ENCODE assay signal across 8 cellular contexts in the genomic region with DNA sequence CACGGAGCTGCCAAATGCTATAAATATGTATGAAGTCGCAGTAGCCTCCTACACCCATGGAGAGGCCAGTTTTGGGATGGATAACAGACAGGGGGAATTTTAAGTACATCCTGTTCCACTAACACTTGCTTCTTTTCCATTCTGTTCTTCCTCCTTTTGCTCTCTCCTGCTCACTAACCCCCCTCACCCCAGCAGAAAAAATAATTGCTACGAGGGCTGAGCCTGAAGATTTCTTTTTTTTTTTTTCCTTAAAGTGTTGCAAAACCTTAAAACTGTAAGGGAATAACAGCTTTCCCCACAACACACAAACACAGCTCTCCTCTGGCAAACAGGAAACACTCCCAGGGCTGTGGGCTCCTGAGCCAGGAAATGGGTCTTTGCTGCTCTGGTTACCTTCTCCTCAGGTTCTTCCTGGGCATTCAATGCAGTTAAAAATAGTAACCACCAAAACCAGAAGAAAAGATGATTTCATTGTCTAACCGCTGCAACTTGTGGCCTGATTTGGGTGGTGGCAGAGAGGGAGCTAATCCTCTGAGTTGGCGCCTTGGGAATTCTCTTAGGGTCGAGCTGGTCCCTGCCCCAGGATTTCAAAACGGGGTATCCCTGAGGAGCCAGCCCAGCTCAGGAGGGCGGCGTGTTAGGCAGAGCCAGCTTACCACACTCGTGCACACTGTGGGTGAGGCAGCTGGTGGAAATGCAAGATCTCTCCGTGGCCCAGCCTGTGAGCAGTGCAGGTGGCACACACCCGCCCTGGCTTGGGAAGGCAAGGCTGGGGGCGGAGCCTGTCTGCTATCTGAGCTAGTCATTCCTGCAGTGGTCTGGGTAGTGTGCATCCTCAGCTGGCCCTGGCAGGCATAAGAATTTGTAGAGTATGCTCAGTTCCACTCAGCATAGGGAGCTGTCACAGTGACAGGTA. TPM values are rescaled to one million over a fixed set of nuclear protein-coding genes. Genes with fewer than 3 reads are reported as not detected.
DNase-seq lines count a peak whose midpoint lies in the region; ATAC-seq and TF ChIP-seq lines count a peak whose summit lies in the region.

No MANE protein-coding gene starts in this region.

- intact Hi-C loops in activated T-helper 1 cell treated with anti-CD3 and anti-CD28 coated beads, Interleukin-12 subunit alpha, Interleukin-12 subunit beta, Interleukin-2, Interleukin-4 antibody, amounts not matched to agents 30 ng/mL and 10 ng/mL and 1 ng/mL, durations not matched to agents 14 hours and 24 hours and 36 hours (cut with micrococcal nuclease) = loop anchor here (1.0 kb wide), 1 partner anchor 17 kb away; the partner anchor contains the start of gene EMP1
- intact Hi-C loops in head of caudate nucleus (cut with DNase I) (no loop called here), sigmoid colon (cut with DNase I) (no loop called here)

- peak overlapping the region; percentile 16 to 53 (median 23) for H3K27ac Mint-ChIP-seq in CD4-positive, CD25-positive, alpha-beta regulatory T cell
- no peak overlapping the region for H3K27ac Mint-ChIP-seq in activated T-helper 1 cell treated with anti-CD3 and anti-CD28 coated beads, Interleukin-12 subunit alpha, Interleukin-12 subunit beta, Interleukin-2, Interleukin-4 antibody, amounts not matched to agents 30 ng/mL and 10 ng/mL and 1 ng/mL, durations not matched to agents 14 hours and 24 hours and 36 hours

- in situ Hi-C loops in G401 (cut with HindIII; ENCODE audit: low sequenced_read_pairs) = no loop called here

- H3K36me3 Mint-ChIP-seq in CD4-positive, CD25-positive, alpha-beta regulatory T cell = no peaks in the 10 kb centered on the region
- H3K36me3 Mint-ChIP-seq in activated T-helper 1 cell treated with anti-CD3 and anti-CD28 coated beads, Interleukin-12 subunit alpha, Interleukin-12 subunit beta, Interleukin-2, Interleukin-4 antibody, amounts not matched to agents 30 ng/mL and 10 ng/mL and 1 ng/mL, durations not matched to agents 14 hours and 24 hours and 36 hours (ENCODE audit: low read depth) = no peaks in the 10 kb centered on the region

- H3K4me3 Mint-ChIP-seq in CD4-positive, CD25-positive, alpha-beta regulatory T cell = peak overlapping the region in 3 of 4 donors; percentile 17 to 72 (median 71)
- H3K4me3 Mint-ChIP-seq in activated T-helper 1 cell treated with anti-CD3 and anti-CD28 coated beads, Interleukin-12 subunit alpha, Interleukin-12 subunit beta, Interleukin-2, Interleukin-4 antibody, amounts not matched to agents 30 ng/mL and 10 ng/mL and 1 ng/mL, durations not matched to agents 14 hours and 24 hours and 36 hours = peak overlapping the region; percentile 72

- H3K27me3 ChIP-seq in CD4-positive, CD25-positive, alpha-beta regulatory T cell (ENCODE audit: control insufficient read depth, insufficient read depth, low read length) = peaks cover 2% of the 10 kb centered on the region
- no peaks in the 10 kb centered on the region for H3K27me3 ChIP-seq in sigmoid colon

- no peak for TF ChIP-seq EP300 in sigmoid colon (IDR thresholded peaks at IDR 0.05)

- peaks cover 0 to 2% (median 0%) of the 10 kb centered on the region in 7 donors for H3K9me3 Mint-ChIP-seq in CD4-positive, CD25-positive, alpha-beta regulatory T cell
- no peaks in the 10 kb centered on the region for H3K9me3 Mint-ChIP-seq in activated T-helper 1 cell treated with anti-CD3 and anti-CD28 coated beads, Interleukin-12 subunit alpha, Interleukin-12 subunit beta, Interleukin-2, Interleukin-4 antibody, amounts not matched to agents 30 ng/mL and 10 ng/mL and 1 ng/mL, durations not matched to agents 14 hours and 24 hours and 36 hours

- no peak overlapping the region for H3K27ac ChIP-seq in CD4-positive, CD25-positive, alpha-beta regulatory T cell (ENCODE audit: insufficient read depth, low read length, poor library complexity, severe bottlenecking)
- peak overlapping the region; percentile 59 to 73 (median 67) for H3K27ac ChIP-seq in sigmoid colon

- H3K4me3 ChIP-seq in CD4-positive, CD25-positive, alpha-beta regulatory T cell (ENCODE audit: low read depth, low read length) = no peak overlapping the region
- H3K4me3 ChIP-seq in sigmoid colon = no peak overlapping the region

- H3K4me1 Mint-ChIP-seq in CD4-positive, CD25-positive, alpha-beta regulatory T cell = peaks cover 3 to 20% (median 9%) of the 10 kb centered on the region in 4 donors
- peaks cover 35% of the 10 kb centered on the region for H3K4me1 Mint-ChIP-seq in activated T-helper 1 cell treated with anti-CD3 and anti-CD28 coated beads, Interleukin-12 subunit alpha, Interleukin-12 subunit beta, Interleukin-2, Interleukin-4 antibody, amounts not matched to agents 30 ng/mL and 10 ng/mL and 1 ng/mL, durations not matched to agents 14 hours and 24 hours and 36 hours (ENCODE audit: low read depth)

- peak; percentile 78 to 89 for ATAC-seq in CD4-positive, CD25-positive, alpha-beta regulatory T cell (ENCODE audit: low read depth in 2 of 2)
- peak; percentile 68 for ATAC-seq in HG02588 (IDR thresholded peaks at IDR 0.05; ENCODE audit: unreplicated experiment)

- 22 to 24% methylated on average over 13 of the region's 13 CpGs for WGBS in sigmoid colon, 2 donors

- H3K9me3 ChIP-seq in CD4-positive, CD25-positive, alpha-beta regulatory T cell (ENCODE audit: control insufficient read depth in 2 of 2, low read length in 2 of 2) = no peaks in the 10 kb centered on the region
- no peaks in the 10 kb centered on the region for H3K9me3 ChIP-seq in sigmoid colon

- DNase-seq in CD4-positive, CD25-positive, alpha-beta regulatory T cell = peak in 2 of 3 donors; percentile 9 to 74
- DNase-seq in NOMO-1 treated with dmso at 0.1 percent for 144 hours (lab: John Stamatoyannopoulos, UW; ENCODE audit: unreplicated experiment) (peak; percentile 28), head of caudate nucleus (peak in 40 of 42 donors; percentile 7 to 86 (median 58)), sigmoid colon (peak; percentile 74), G401 (ENCODE audit: low spot score) (no peak), COLO829 (ENCODE audit: low spot score) (no peak)
- peak; percentile 41 for DNase-seq in activated T-helper 1 cell treated with anti-CD3 and anti-CD28 coated beads, Interleukin-12 subunit alpha, Interleukin-12 subunit beta, Interleukin-2, Interleukin-4 antibody, amounts not matched to agents 30 ng/mL and 10 ng/mL and 1 ng/mL, durations not matched to agents 14 hours and 24 hours and 36 hours (ENCODE audit: low spot score)

- peaks cover 10% of the 10 kb centered on the region for H3K4me1 ChIP-seq in CD4-positive, CD25-positive, alpha-beta regulatory T cell (ENCODE audit: control insufficient read depth, insufficient read depth, low read length, poor library complexity, severe bottlenecking)
- peaks cover 0 to 16% (median 14%) of the 10 kb centered on the region in 4 donors for H3K4me1 ChIP-seq in sigmoid colon

- no peaks in the 10 kb centered on the region for H3K36me3 ChIP-seq in CD4-positive, CD25-positive, alpha-beta regulatory T cell (ENCODE audit: control insufficient read depth, insufficient read depth, low read length)
- no peaks in the 10 kb centered on the region for H3K36me3 ChIP-seq in sigmoid colon

- H3K27me3 Mint-ChIP-seq in CD4-positive, CD25-positive, alpha-beta regulatory T cell = peaks cover 14% of the 10 kb centered on the region
- H3K27me3 Mint-ChIP-seq in activated T-helper 1 cell treated with anti-CD3 and anti-CD28 coated beads, Interleukin-12 subunit alpha, Interleukin-12 subunit beta, Interleukin-2, Interleukin-4 antibody, amounts not matched to agents 30 ng/mL and 10 ng/mL and 1 ng/mL, durations not matched to agents 14 hours and 24 hours and 36 hours (ENCODE audit: insufficient read depth) = peaks cover 28% of the 10 kb centered on the region

- no peak for TF ChIP-seq POLR2A in sigmoid colon (IDR thresholded peaks at IDR 0.05)

- no peak for TF ChIP-seq CTCF in sigmoid colon (IDR thresholded peaks at IDR 0.05)

RNA-seq across cellular contexts. Expression of gene EMP1, which starts 17.1 kb away (rescaled TPM):
- total RNA-seq in CD4-positive, CD25-positive, alpha-beta regulatory T cell = 1.6 TPM
- polyA plus RNA-seq in CD4-positive, CD25-positive, alpha-beta regulatory T cell = under 1 TPM in 2 of 4 donors, not detected in 2; 0.15 to 0.38 TPM
- total RNA-seq in activated T-helper 1 cell treated with anti-CD3 and anti-CD28 coated beads, Interleukin-12 subunit alpha, Interleukin-12 subunit beta, Interleukin-2, Interleukin-4 antibody, amounts not matched to agents 30 ng/mL and 10 ng/mL and 1 ng/mL, durations not matched to agents 14 hours and 24 hours and 36 hours = 29.6 and 33.6 TPM in 2 replicates
- 100 to 1,000 TPM in 2 of 4 donors, 10 to 100 TPM in 2; 72.1 to 172 (median 94.2) TPM for total RNA-seq in sigmoid colon
- 100 to 1,000 TPM in 1 of 3 donors, 10 to 100 TPM in 2; 25.8 to 153 (median 34.7) TPM for polyA plus RNA-seq in sigmoid colon
- 607 and 806 TPM in 2 replicates for total RNA-seq in G401 (2014; rRNA removed; shearing (Covaris generic))

Comparison
In these comparisons a context has a peak if more than half of its experiments do, and no peak if none do; other contexts are left out.
1. DNase-seq: peak in CD4-positive, CD25-positive, alpha-beta regulatory T cell (2 of 3), NOMO-1 treated with dmso at 0.1 percent for 144 hours (single experiment), activated T-helper 1 cell treated with anti-CD3 and anti-CD28 coated beads, Interleukin-12 subunit alpha, Interleukin-12 subunit beta, Interleukin-2, Interleukin-4 antibody, amounts not matched to agents 30 ng/mL and 10 ng/mL and 1 ng/mL, durations not matched to agents 14 hours and 24 hours and 36 hours (single experiment), head of caudate nucleus (40 of 42) and sigmoid colon (single experiment); none in G401 (single experiment) and COLO829 (single experiment).
2. RNA of gene EMP1, which starts 17.1 kb away (total RNA-seq): 607 to 806 TPM in G401, 72.1 to 172 TPM in sigmoid colon and 29.6 to 33.6 TPM in activated T-helper 1 cell treated with anti-CD3 and anti-CD28 coated beads, Interleukin-12 subunit alpha, Interleukin-12 subunit beta, Interleukin-2, Interleukin-4 antibody, amounts not matched to agents 30 ng/mL and 10 ng/mL and 1 ng/mL, durations not matched to agents 14 hours and 24 hours and 36 hours; 1.6 TPM in CD4-positive, CD25-positive, alpha-beta regulatory T cell (single experiment); every median in the first group is over 10 times any median in the second.